In genomic region chr13:27712421-27712820, GRCh38 we compare ENCODE assay signal across 8 cellular contexts.
DNase-seq lines count a peak whose midpoint lies in the region; ATAC-seq and TF ChIP-seq lines count a peak whose summit lies in the region.

No MANE protein-coding gene starts in this region.

- no peaks in the 10 kb centered on the region for H3F3A ChIP-seq in MM.1S (ENCODE audit: insufficient read depth, low read length)

- H3K4me2 ChIP-seq in MM.1S (ENCODE audit: low read depth, low read length) = no peak overlapping the region

- TF ChIP-seq CTCF in C4-2B (conservative IDR thresholded peaks at IDR 0.05) = peak; percentile 50
- TF ChIP-seq CTCF in MM.1S (IDR thresholded peaks at IDR 0.05; ENCODE audit: low read length) = no peak

- no peaks in the 10 kb centered on the region for H3K27me3 ChIP-seq in MM.1S (replicated peaks; ENCODE audit: insufficient read depth, low read length)

- H3K27ac ChIP-seq in C4-2B = no peak overlapping the region
- H3K27ac ChIP-seq in MM.1S (ENCODE audit: low read length) = no peak overlapping the region

- ATAC-seq in left lobe of liver (peak; percentile 89), HG03045 (IDR thresholded peaks at IDR 0.05; ENCODE audit: unreplicated experiment) (no peak), GM21515 (IDR thresholded peaks at IDR 0.05; ENCODE audit: unreplicated experiment) (no peak)

- no peaks in the 10 kb centered on the region for H3K4me1 ChIP-seq in MM.1S (ENCODE audit: low read length)

- H3K36me3 ChIP-seq in MM.1S (replicated peaks; ENCODE audit: insufficient read depth, low read length) = no peaks in the 10 kb centered on the region

- H3K79me2 ChIP-seq in MM.1S (ENCODE audit: low read length) = no peaks in the 10 kb centered on the region

- H3K9me3 ChIP-seq in MM.1S (replicated peaks; ENCODE audit: insufficient read depth, low read length) = no peaks in the 10 kb centered on the region

- H2AFZ ChIP-seq in MM.1S (ENCODE audit: low read length) = no peak overlapping the region

- no peak overlapping the region for H3K9ac ChIP-seq in MM.1S (ENCODE audit: low read length)

- no peak overlapping the region for H3K4me3 ChIP-seq in MM.1S (ENCODE audit: low read length)

- H4K20me1 ChIP-seq in MM.1S (ENCODE audit: insufficient read depth, low read length) = no peaks in the 10 kb centered on the region

- no peaks in the 10 kb centered on the region for H3K9me2 ChIP-seq in MM.1S (replicated peaks; ENCODE audit: insufficient read depth, low read length)

- DNase-seq in GM03348 (ENCODE audit: low spot score) (peak; percentile 22), UCSD-AML1 (lab: John Stamatoyannopoulos, UW; ENCODE audit: unreplicated experiment) (peak; percentile 26), left lobe of liver (ENCODE audit: low spot score) (no peak), NCI-H2029 treated with DMSO at 0.1 percent for 48 hours (lab: John Stamatoyannopoulos, UW) (no peak), MM.1S (no peak)

Comparison
In these comparisons a context has a peak if more than half of its experiments do, and no peak if none do; other contexts are left out.
1. DNase-seq: peak in GM03348 (single experiment) and UCSD-AML1 (single experiment); none in left lobe of liver (single experiment), NCI-H2029 treated with DMSO at 0.1 percent for 48 hours (single experiment) and MM.1S (single experiment).